1 cellular context compared by ENCODE assay signal in the genomic region with DNA sequence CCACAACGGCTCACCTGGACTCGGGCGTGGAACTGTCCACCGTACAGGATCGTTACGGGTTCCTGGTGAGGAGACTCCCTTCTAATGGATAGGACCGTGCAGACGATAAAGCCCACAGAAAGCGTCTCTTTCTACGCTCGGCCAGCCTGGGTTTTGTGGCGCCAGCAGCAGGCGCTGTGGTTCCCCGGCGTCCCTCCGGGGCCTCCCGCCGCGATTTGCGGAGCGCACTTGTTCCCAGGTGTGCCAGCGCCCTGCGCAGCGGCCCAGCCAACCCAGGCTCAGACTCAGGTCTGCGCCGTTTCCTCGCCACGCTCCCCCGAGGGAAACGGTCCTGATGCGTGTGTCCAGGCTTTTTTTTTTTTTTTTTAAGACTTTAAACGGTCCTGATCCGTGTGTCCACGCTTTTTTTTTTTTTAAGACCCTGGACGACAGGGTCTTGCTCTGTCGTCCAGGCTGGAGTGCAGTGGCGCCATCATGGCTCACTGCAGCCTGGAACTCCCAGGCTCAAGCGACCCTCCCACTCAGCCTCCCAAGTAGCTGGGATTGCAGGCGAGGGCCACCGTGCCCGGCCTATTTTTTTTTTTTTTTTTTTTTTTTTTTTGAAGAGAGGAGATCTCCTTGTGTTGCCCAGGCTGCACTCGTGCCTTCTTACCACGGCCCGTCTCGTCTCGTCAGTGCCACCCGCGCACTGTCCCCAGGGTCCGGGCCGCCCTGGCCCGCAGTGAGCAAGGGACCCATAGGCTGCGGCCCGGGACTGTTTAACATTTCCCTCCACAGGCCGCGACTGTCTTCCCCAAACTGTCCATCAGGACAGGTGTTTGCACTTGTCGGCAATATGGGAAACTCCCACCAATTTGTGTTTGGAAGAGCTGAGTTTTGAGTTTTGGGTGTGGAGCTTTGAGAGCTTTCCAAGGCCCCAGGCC.
A peak's percentile ranks its signal among the peaks of the same experiment; 100 is the strongest.
TF ChIP-seq lines count a peak whose summit lies in the region.

No MANE protein-coding gene starts in this region.

TF ChIP-seq in HepG2, 621 proteins besides CTCF, POLR2A, EP300 and RAD21 (continued from another document):
- TF ChIP-seq, protein P1, sequence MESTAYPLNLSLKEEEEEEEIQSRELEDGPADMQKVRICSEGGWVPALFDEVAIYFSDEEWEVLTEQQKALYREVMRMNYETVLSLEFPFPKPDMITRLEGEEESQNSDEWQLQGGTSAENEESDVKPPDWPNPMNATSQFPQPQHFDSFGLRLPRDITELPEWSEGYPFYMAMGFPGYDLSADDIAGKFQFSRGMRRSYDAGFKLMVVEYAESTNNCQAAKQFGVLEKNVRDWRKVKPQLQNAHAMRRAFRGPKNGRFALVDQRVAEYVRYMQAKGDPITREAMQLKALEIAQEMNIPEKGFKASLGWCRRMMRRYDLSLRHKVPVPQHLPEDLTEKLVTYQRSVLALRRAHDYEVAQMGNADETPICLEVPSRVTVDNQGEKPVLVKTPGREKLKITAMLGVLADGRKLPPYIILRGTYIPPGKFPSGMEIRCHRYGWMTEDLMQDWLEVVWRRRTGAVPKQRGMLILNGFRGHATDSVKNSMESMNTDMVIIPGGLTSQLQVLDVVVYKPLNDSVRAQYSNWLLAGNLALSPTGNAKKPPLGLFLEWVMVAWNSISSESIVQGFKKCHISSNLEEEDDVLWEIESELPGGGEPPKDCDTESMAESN (CRISPR knock-in tag; conservative IDR thresholded peaks at IDR 0.05) = no peak
- TF ChIP-seq STAG1 (CRISPR knock-in tag; IDR thresholded peaks at IDR 0.05) (peak; percentile 56), ZNF292 (CRISPR knock-in tag; IDR thresholded peaks at IDR 0.05; ENCODE audit: borderline replicate concordance, low read depth) (no peak), ZNF777 (CRISPR knock-in tag; IDR thresholded peaks at IDR 0.05) (peak; percentile 77)
